22 cellular contexts compared by ENCODE assay signal in genomic region chr2:121120991-121121390, GRCh38.
"Had no signal": no experiment of that assay in that cellular context is flagged by ENCODE, and none has a peak within 500 bp of the region (broad histone marks: within the 10 kb centered on the region; RNA-seq: fewer than 3 reads in every experiment).

No MANE protein-coding gene starts in this region.

- FAIRE-seq: endothelial cell of umbilical vein, frontal cortex had no signal

- H3K4me1 Mint-ChIP-seq: immature natural killer cell; naive thymus-derived CD4-positive, alpha-beta T cell had no signal

- H3K9me3 Mint-ChIP-seq: immature natural killer cell had no signal

- H3K27me3 ChIP-seq: colonic mucosa, foreskin keratinocyte, left lung had no signal

- H3K4me3 ChIP-seq: colonic mucosa, dorsolateral prefrontal cortex, esophagus muscularis mucosa, heart right ventricle, left lung, lower lobe of right lung had no signal

- H3K36me3 Mint-ChIP-seq: immature natural killer cell; naive thymus-derived CD4-positive, alpha-beta T cell had no signal

- H3K9me3 ChIP-seq: colonic mucosa, esophagus muscularis mucosa, heart right ventricle, left lung, lower lobe of right lung had no signal

- H3K27ac ChIP-seq: colonic mucosa, dorsolateral prefrontal cortex, esophagus muscularis mucosa, foreskin keratinocyte, heart right ventricle, left lung, lower lobe of right lung had no signal

- H3K36me3 ChIP-seq: colonic mucosa, esophagus muscularis mucosa, heart right ventricle, left lung, lower lobe of right lung had no signal

- H3K4me1 ChIP-seq: colonic mucosa, esophagus muscularis mucosa, foreskin keratinocyte, heart right ventricle, left lung, lower lobe of right lung had no signal

- H3K27ac Mint-ChIP-seq: immature natural killer cell; naive thymus-derived CD4-positive, alpha-beta T cell had no signal

- DNase-seq: colonic mucosa; dermis blood vessel endothelial cell; dorsolateral prefrontal cortex; effector CD4-positive, alpha-beta T cell; effector memory CD4-positive, alpha-beta T cell; foreskin keratinocyte; glutamatergic neuron; head of caudate nucleus; heart right ventricle; hypothalamus; immature natural killer cell; islet precursor cell; left cardiac atrium; left lung; left ventricle myocardium superior; lower lobe of right lung; mesenchymal stem cell; midbrain; naive thymus-derived CD4-positive, alpha-beta T cell had no signal

- ATAC-seq: foreskin keratinocyte; left cardiac atrium; left lung; left ventricle myocardium superior; lower lobe of right lung; naive thymus-derived CD4-positive, alpha-beta T cell had no signal

- H3K4me3 Mint-ChIP-seq: immature natural killer cell; naive thymus-derived CD4-positive, alpha-beta T cell had no signal
